In the genomic region with DNA sequence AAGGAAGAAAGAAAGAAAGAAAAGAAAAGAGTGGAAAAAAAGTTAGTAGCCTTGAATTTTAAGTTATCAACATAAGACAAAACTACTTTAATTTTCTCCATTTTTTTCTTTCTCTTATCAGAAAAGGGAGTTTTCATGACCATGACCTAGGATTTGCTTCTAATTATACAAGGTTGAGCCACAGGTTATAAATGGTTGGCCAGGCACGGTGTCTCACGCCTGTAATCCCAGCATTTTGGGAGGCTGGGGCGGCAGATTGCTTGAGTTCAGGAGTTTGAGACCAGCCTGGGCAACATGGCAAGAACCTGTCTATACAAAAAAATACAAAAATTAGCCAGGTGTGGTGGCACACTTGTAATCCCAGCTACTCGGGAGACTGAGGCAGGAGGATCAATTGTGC, we compare ENCODE assay signal across 21 cellular contexts.
"Had no signal": no experiment of that assay in that cellular context is flagged by ENCODE, and none has a peak within 500 bp of the region (broad histone marks: within the 10 kb centered on the region; RNA-seq: fewer than 3 reads in every experiment).

No MANE protein-coding gene starts in this region.

- H3K27ac ChIP-seq: left ventricle myocardium inferior, neural progenitor cell, neutrophil, prostate gland, skin epidermis, tibial nerve, vagina had no signal

- H3K4me3 ChIP-seq: left ventricle myocardium inferior, lung, neural progenitor cell, prostate gland, skin epidermis, spleen, tibial nerve, vagina had no signal

- DNase-seq: islet precursor cell; left ventricle myocardium inferior; mesendoderm; naive B cell; natural killer cell; nephron progenitor cell; occipital lobe; retina; right cardiac atrium; spleen; stimulated activated CD4-positive, alpha-beta T cell treated with anti-CD3 and anti-CD28 coated beads, Interleukin-4, amount 100 ng/mL, for 24 hours; stimulated activated naive CD4-positive, alpha-beta T cell had no signal

- H3K4me1 ChIP-seq: neural progenitor cell, prostate gland, tibial nerve, vagina had no signal

- H3K9me3 ChIP-seq: left ventricle myocardium inferior, neutrophil, prostate gland, spleen, tibial nerve, vagina had no signal

- H3K36me3 ChIP-seq: left ventricle myocardium inferior, neural progenitor cell, neutrophil, prostate gland, spleen, tibial nerve, vagina had no signal

- ATAC-seq: natural killer cell; right cardiac atrium; sciatic nerve; stimulated activated effector memory CD8-positive, alpha-beta T cell treated with anti-CD3 and anti-CD28 coated beads, Interleukin-12 subunit alpha, Interleukin-12 subunit beta, amount 100 ng/mL, for 72 hours had no signal

- H3K27me3 ChIP-seq: neural progenitor cell, spleen, tibial nerve, vagina had no signal
